In the genomic region with DNA sequence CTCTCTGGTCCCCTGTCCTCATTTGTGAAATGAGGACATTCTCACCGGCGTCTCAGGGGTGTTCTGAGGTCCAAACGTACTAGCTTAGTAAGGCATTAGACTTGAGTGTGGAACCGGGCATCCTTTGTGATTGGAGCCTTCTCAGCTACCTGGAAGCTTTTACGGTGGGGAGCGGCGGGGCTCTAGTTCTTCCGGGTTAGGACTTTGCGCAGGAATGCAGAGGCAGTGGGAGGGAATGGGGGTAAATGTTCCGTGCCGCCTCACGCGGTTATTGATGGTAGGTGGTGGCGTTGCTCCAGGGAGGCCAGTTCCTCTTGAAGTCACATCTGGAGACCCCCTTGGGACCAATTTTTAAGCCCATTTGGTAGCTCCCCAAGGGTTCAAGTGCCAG, we compare ENCODE assay signal across 10 cellular contexts.
DNase-seq lines count a peak whose midpoint lies in the region; ATAC-seq and TF ChIP-seq lines count a peak whose summit lies in the region.
"Had no signal": no experiment of that assay in that cellular context is flagged by ENCODE, and none has a peak within 500 bp of the region (broad histone marks: within the 10 kb centered on the region; RNA-seq: fewer than 3 reads in every experiment).

No MANE protein-coding gene starts in this region.

- peaks cover 30% of the 10 kb centered on the region for H3K4me1 Mint-ChIP-seq in central memory CD8-positive, alpha-beta T cell

- TF ChIP-seq EP300 in upper lobe of left lung (IDR thresholded peaks at IDR 0.05), result no peak

- H3K36me3 ChIP-seq in heart left ventricle (no peaks in the 10 kb centered on the region), lower lobe of right lung (no peaks in the 10 kb centered on the region), upper lobe of left lung (no peaks in the 10 kb centered on the region), thyroid gland (no peaks in the 10 kb centered on the region)

- H3K4me1 ChIP-seq in heart left ventricle (peaks cover 0 to 51% (median 24%) of the 10 kb centered on the region in 12 donors), lower lobe of right lung (peaks cover 49% of the 10 kb centered on the region), upper lobe of left lung (peaks cover 33 to 54% (median 46%) of the 10 kb centered on the region in 4 donors), thyroid gland (peaks cover 24 to 36% of the 10 kb centered on the region in 2 donors)

- no peaks in the 10 kb centered on the region for H3K27me3 Mint-ChIP-seq in central memory CD8-positive, alpha-beta T cell

- no peaks in the 10 kb centered on the region for H3K9me3 ChIP-seq in heart left ventricle
- H3K9me3 ChIP-seq in lower lobe of right lung, result no peaks in the 10 kb centered on the region
- no peaks in the 10 kb centered on the region for H3K9me3 ChIP-seq in upper lobe of left lung
- no peaks in the 10 kb centered on the region for H3K9me3 ChIP-seq in thyroid gland

- peak overlapping the region in 5 of 12 donors; percentile 12 to 59 (median 21) for H3K27ac ChIP-seq in heart left ventricle
- H3K27ac ChIP-seq in lower lobe of right lung, result peak overlapping the region; percentile 56
- peak overlapping the region in 3 of 4 donors; percentile 51 to 78 (median 63) for H3K27ac ChIP-seq in upper lobe of left lung
- peak overlapping the region in 1 of 3 donors; percentile 4 for H3K27ac ChIP-seq in thyroid gland
- H3K27ac ChIP-seq: C4-2B had no signal

- H3K9me3 Mint-ChIP-seq in central memory CD8-positive, alpha-beta T cell, result no peaks in the 10 kb centered on the region

- no peak for DNase-seq in heart left ventricle
- DNase-seq in left ventricle myocardium superior, result no peak
- no peak for DNase-seq in central memory CD8-positive, alpha-beta T cell (ENCODE audit: low spot score in 2 of 2)
- DNase-seq in lower lobe of right lung, result peak; percentile 47
- DNase-seq in upper lobe of left lung, result no peak
- DNase-seq in CD1c-positive myeloid dendritic cell (ENCODE audit: extremely low spot score), result no peak
- no peak for DNase-seq in thyroid gland
- DNase-seq: NCI-H1048 had no signal

- H3K27me3 ChIP-seq in heart left ventricle (no peaks in the 10 kb centered on the region), lower lobe of right lung (ENCODE audit: low read depth) (no peaks in the 10 kb centered on the region), upper lobe of left lung (no peaks in the 10 kb centered on the region), thyroid gland (no peaks in the 10 kb centered on the region)

- peaks cover 4% of the 10 kb centered on the region for H3K36me3 Mint-ChIP-seq in central memory CD8-positive, alpha-beta T cell (ENCODE audit: insufficient read depth)

- 58 to 69% (median 65%) methylated on average over 13 to 14 of the region's 14 CpGs for WGBS in heart left ventricle, 4 donors
- 82 to 86% methylated on average over 8 to 14 of the region's 14 CpGs for whole genome bisulfite sequencing in upper lobe of left lung, 2 donors
- 64 to 69% methylated on average over 14 of the region's 14 CpGs for WGBS in thyroid gland, 2 donors

- intact Hi-C loops in heart left ventricle (cut with DNase I), result loop anchor here (5.0 to 10.0 kb wide), 10 partner anchors 125 to 727 kb away; partner anchors contain the start of gene CPPED1 (in 1 of the 10)
- intact Hi-C loops in left ventricle myocardium superior (cut with micrococcal nuclease), result loop anchor here (10.0 kb wide), 1 partner anchor 175 kb away; no protein-coding TSS in a partner anchor
- intact Hi-C loops in lower lobe of right lung (cut with DNase I), result no loop called here
- intact Hi-C loops in thyroid gland (cut with DNase I), result loop anchor here (10.0 kb wide), 1 partner anchor 105 kb away; no protein-coding TSS in a partner anchor

- H3K4me3 Mint-ChIP-seq in central memory CD8-positive, alpha-beta T cell, result no peak overlapping the region

- peak overlapping the region in 10 of 12 donors; percentile 8 to 51 (median 37) for H3K4me3 ChIP-seq in heart left ventricle
- peak overlapping the region; percentile 35 for H3K4me3 ChIP-seq in lower lobe of right lung
- H3K4me3 ChIP-seq in upper lobe of left lung, result peak overlapping the region in 3 of 4 donors; percentile 6 to 24 (median 19)
- H3K4me3 ChIP-seq in thyroid gland (replicated peaks in 1 of 3), result no peak overlapping the region

- TF ChIP-seq POLR2A in heart left ventricle (IDR thresholded peaks at IDR 0.05) (no peak), upper lobe of left lung (IDR thresholded peaks at IDR 0.05) (no peak), thyroid gland (IDR thresholded peaks at IDR 0.05) (no peak)

- TF ChIP-seq CTCF in heart left ventricle (IDR thresholded peaks at IDR 0.05) (no peak), lower lobe of right lung (IDR thresholded peaks at IDR 0.05) (no peak), upper lobe of left lung (IDR thresholded peaks at IDR 0.05) (no peak), thyroid gland (IDR thresholded peaks at IDR 0.05) (no peak)

- ATAC-seq in heart left ventricle, result no peak
- ATAC-seq in left ventricle myocardium superior, result no peak
- no peak for ATAC-seq in central memory CD8-positive, alpha-beta T cell (replicated peaks; ENCODE audit: extremely low read depth, poor library complexity, severe bottlenecking)
- no peak for ATAC-seq in lower lobe of right lung
- no peak for ATAC-seq in upper lobe of left lung (ENCODE audit: low FRiP score in 2 of 2)
- no peak for ATAC-seq in HG03095 (IDR thresholded peaks at IDR 0.05; ENCODE audit: unreplicated experiment)

- H3K27ac Mint-ChIP-seq in central memory CD8-positive, alpha-beta T cell (ENCODE audit: low read depth), result peak overlapping the region; percentile 84

Comparison
In these comparisons a context has a peak if more than half of its experiments do, and no peak if none do; other contexts are left out.
1. H3K4me3 ChIP-seq: peak in heart left ventricle (10 of 12), lower lobe of right lung (single experiment) and upper lobe of left lung (3 of 4); none in thyroid gland (0 of 3).